Comparison of ENCODE assay signal across 13 cellular contexts in genomic region chr19:39145180-39145953, GRCh38. TPM values are rescaled to one million over a fixed set of nuclear protein-coding genes. Genes with fewer than 3 reads are reported as not detected.
DNase-seq lines count a peak whose midpoint lies in the region; ATAC-seq and TF ChIP-seq lines count a peak whose summit lies in the region.
"Had no signal": no experiment of that assay in that cellular context is flagged by ENCODE, and none has a peak within 500 bp of the region (broad histone marks: within the 10 kb centered on the region; RNA-seq: fewer than 3 reads in every experiment).

No MANE protein-coding gene starts in this region.

- H3K4me1 ChIP-seq in lung (ENCODE audit: control insufficient read depth in 2 of 2, insufficient read depth in 2 of 2, low read length in 2 of 2): peaks cover 10 to 15% of the 10 kb centered on the region in 2 donors
- no peaks in the 10 kb centered on the region for H3K4me1 ChIP-seq in SJCRH30

- no peaks in the 10 kb centered on the region for H3K9me3 Mint-ChIP-seq in endothelial cell (ENCODE audit: unreplicated experiment)
- no peaks in the 10 kb centered on the region for H3K9me3 Mint-ChIP-seq in stimulated activated memory B cell treated with anti-CD40 and anti-IgM and Interleukin-4, amounts not matched to agents 10 μg/mL and 1 μg/mL and 100 μg/mL, for 72 hours
- H3K9me3 Mint-ChIP-seq: CD8-positive, alpha-beta T cell had no signal

- peak overlapping the region; percentile 98 for H3K27ac Mint-ChIP-seq in endothelial cell (ENCODE audit: unreplicated experiment)
- no peak overlapping the region for H3K27ac Mint-ChIP-seq in stimulated activated memory B cell treated with anti-CD40 and anti-IgM and Interleukin-4, amounts not matched to agents 10 μg/mL and 1 μg/mL and 100 μg/mL, for 72 hours
- H3K27ac Mint-ChIP-seq: CD8-positive, alpha-beta T cell had no signal

- no peak overlapping the region for H3K4me3 Mint-ChIP-seq in endothelial cell (ENCODE audit: unreplicated experiment)
- H3K4me3 Mint-ChIP-seq in stimulated activated memory B cell treated with anti-CD40 and anti-IgM and Interleukin-4, amounts not matched to agents 10 μg/mL and 1 μg/mL and 100 μg/mL, for 72 hours: no peak overlapping the region
- H3K4me3 Mint-ChIP-seq: CD8-positive, alpha-beta T cell had no signal

- peaks cover 3% of the 10 kb centered on the region for H3K36me3 Mint-ChIP-seq in endothelial cell (ENCODE audit: low read depth, unreplicated experiment)
- H3K36me3 Mint-ChIP-seq in stimulated activated memory B cell treated with anti-CD40 and anti-IgM and Interleukin-4, amounts not matched to agents 10 μg/mL and 1 μg/mL and 100 μg/mL, for 72 hours: peaks cover 5% of the 10 kb centered on the region

- no peaks in the 10 kb centered on the region for H3K36me3 ChIP-seq in H7 (replicated peaks; ENCODE audit: control insufficient read depth, insufficient read depth, low read length)
- no peaks in the 10 kb centered on the region for H3K36me3 ChIP-seq in lung (ENCODE audit: control insufficient read depth in 2 of 2, insufficient read depth in 2 of 2, low read length in 2 of 2)
- H3K36me3 ChIP-seq in SJCRH30: peaks cover 7% of the 10 kb centered on the region

- H3K27me3 ChIP-seq in H7 (ENCODE audit: control insufficient read depth, insufficient read depth, low read length): no peaks in the 10 kb centered on the region
- no peaks in the 10 kb centered on the region for H3K27me3 ChIP-seq in lung (ENCODE audit: control insufficient read depth, insufficient read depth)
- no peaks in the 10 kb centered on the region for H3K27me3 ChIP-seq in SJCRH30

- H3K27ac ChIP-seq in lung (ENCODE audit: low read depth in 1 of 2, low read length in 1 of 2) (peak overlapping the region in 1 of 2 donors; percentile 69), SJCRH30 (no peak overlapping the region)

- WGBS in lung, 2 donors: 19 to 27% methylated on average over 26 of the region's 26 CpGs

- H3K9me3 ChIP-seq in lung (ENCODE audit: control insufficient read depth in 2 of 2, insufficient read depth in 1 of 2, low read length in 1 of 2) (no peaks in the 10 kb centered on the region), SJCRH30 (replicated peaks) (no peaks in the 10 kb centered on the region)

- H3K4me3 ChIP-seq in H7 (ENCODE audit: insufficient read depth, low read depth, low read length) (no peak overlapping the region), lung (no peak overlapping the region), SJCRH30 (no peak overlapping the region)

- DNase-seq in H7 (peak; percentile 65), endothelial cell (ENCODE audit: low spot score) (no peak), lung (ENCODE audit: low spot score) (no peak), SJCRH30 (no peak)
- no peak for DNase-seq in activated effector memory CD4-positive, alpha-beta T cell treated with Interleukin-2 at 50 U/mL for 16 hours
- DNase-seq: activated gamma-delta T cell treated with Interleukin-2 at 50 U/mL for 16 hours; stimulated activated CD4-positive, alpha-beta T cell treated with anti-CD3 and anti-CD28 coated beads, Interleukin-4, amount 100 ng/mL, for 1 hour had no signal

- ATAC-seq in lung (ENCODE audit: insufficient read depth, low FRiP score): peak; percentile 25
- ATAC-seq in stimulated activated memory B cell treated with anti-CD40 and anti-IgM and Interleukin-4, amounts not matched to agents 10 μg/mL and 1 μg/mL and 100 μg/mL, for 72 hours: peak; percentile 34
- ATAC-seq in HG02981 (IDR thresholded peaks at IDR 0.05; ENCODE audit: unreplicated experiment): no peak
- no peak for ATAC-seq in GM19397 (IDR thresholded peaks at IDR 0.05; ENCODE audit: unreplicated experiment)
- ATAC-seq: CD8-positive, alpha-beta T cell had no signal

- H3K27me3 Mint-ChIP-seq in endothelial cell (ENCODE audit: unreplicated experiment): peaks cover 5% of the 10 kb centered on the region
- no peaks in the 10 kb centered on the region for H3K27me3 Mint-ChIP-seq in stimulated activated memory B cell treated with anti-CD40 and anti-IgM and Interleukin-4, amounts not matched to agents 10 μg/mL and 1 μg/mL and 100 μg/mL, for 72 hours

- H3K4me1 Mint-ChIP-seq in endothelial cell (ENCODE audit: unreplicated experiment): peaks cover 41% of the 10 kb centered on the region
- peaks cover 59% of the 10 kb centered on the region for H3K4me1 Mint-ChIP-seq in stimulated activated memory B cell treated with anti-CD40 and anti-IgM and Interleukin-4, amounts not matched to agents 10 μg/mL and 1 μg/mL and 100 μg/mL, for 72 hours

- TF ChIP-seq CTCF in endothelial cell (IDR thresholded peaks at IDR 0.05; ENCODE audit: unreplicated experiment) (no peak), lung (IDR thresholded peaks at IDR 0.05; ENCODE audit: control extremely low read depth, extremely low read depth) (no peak)

RNA-seq across cellular contexts. Expression of gene PAK4, which starts 19.8 kb away (rescaled TPM):
- total RNA-seq in H7 (2014; rRNA removed; shearing (Covaris generic)): 14.0 and 15.6 TPM in 2 replicates
- total RNA-seq in endothelial cell (ENCODE audit: unreplicated experiment) (48.8 TPM), lung (10 to 100 TPM; 23.2 to 60.8 TPM)
- polyA plus RNA-seq in lung: 10 to 100 TPM; 34.8 to 38.5 TPM
- 9.1 and 11.6 TPM in 2 replicates for total RNA-seq in SJCRH30 (2014; rRNA removed; shearing (Covaris generic))

RNA-seq across cellular contexts. Expression of gene NCCRP1, which starts 51.4 kb away (rescaled TPM):
- not detected in 2 replicates for total RNA-seq in H7 (2014; rRNA removed; shearing (Covaris generic))
- total RNA-seq in endothelial cell (ENCODE audit: unreplicated experiment): not detected
- total RNA-seq in lung: under 1 TPM; 0.09 to 0.97 TPM
- under 1 TPM; 0.05 to 0.26 TPM for polyA plus RNA-seq in lung
- total RNA-seq in SJCRH30 (2014; rRNA removed; shearing (Covaris generic)): 7.6 and 7.8 TPM in 2 replicates
- total RNA-seq: CD8-positive, alpha-beta T cell; M059J had no signal

RNA-seq across cellular contexts. Expression of gene SYCN, which starts 58.7 kb away (rescaled TPM):
- total RNA-seq in H7 (2014; rRNA removed; shearing (Covaris generic)): not detected in 2 replicates
- total RNA-seq in endothelial cell (ENCODE audit: unreplicated experiment) (not detected), lung (not detected)
- under 1 TPM in 1 of 2 donors, not detected in 1; 0.18 TPM for polyA plus RNA-seq in lung
- not detected in 2 replicates for total RNA-seq in SJCRH30 (2014; rRNA removed; shearing (Covaris generic))
- total RNA-seq: CD8-positive, alpha-beta T cell; epithelial cell of proximal tubule; M059J had no signal

Comparison
In these comparisons a context has a peak if more than half of its experiments do, and no peak if none do; other contexts are left out.
1. ATAC-seq: peak in lung (single experiment) and stimulated activated memory B cell treated with anti-CD40 and anti-IgM and Interleukin-4, amounts not matched to agents 10 μg/mL and 1 μg/mL and 100 μg/mL, for 72 hours (single experiment); none in HG02981 (single experiment) and GM19397 (single experiment).